8 cellular contexts compared by ENCODE assay signal in genomic region chr16:75304521-75305363, GRCh38. TPM values are rescaled to one million over a fixed set of nuclear protein-coding genes. Genes with fewer than 3 reads are reported as not detected.
DNase-seq lines count a peak whose midpoint lies in the region; ATAC-seq and TF ChIP-seq lines count a peak whose summit lies in the region.

No MANE protein-coding gene starts in this region.

- H3K4me3 Mint-ChIP-seq in activated naive CD4-positive, alpha-beta T cell treated with anti-CD3 and anti-CD28 coated beads for 36 hours, result peak overlapping the region; percentile 36

- peak; percentile 10 for TF ChIP-seq POLR2A in right lobe of liver (IDR thresholded peaks at IDR 0.05)

- WGBS in right lobe of liver (ENCODE audit: insufficient coverage, low coverage, low lambda C conversion rate, missing lambda C conversion rate), result 43% methylated on average over 4 of the region's 4 CpGs

- peak overlapping the region; percentile 88 for H3K27ac Mint-ChIP-seq in activated naive CD4-positive, alpha-beta T cell treated with anti-CD3 and anti-CD28 coated beads for 36 hours

- intact Hi-C loops in activated naive CD4-positive, alpha-beta T cell treated with anti-CD3 and anti-CD28 coated beads for 36 hours (cut with micrococcal nuclease), result loop anchor here (1.0 to 5.0 kb wide), 14 partner anchors 15 to 1888 kb away; partner anchors contain the start of genes ADAT1, BCAR1, CFDP1 and KARS1
- intact Hi-C loops in right lobe of liver (cut with DNase I), result no loop called here

- H3K4me1 ChIP-seq in right lobe of liver (peaks cover 0 to 32% (median 16%) of the 10 kb centered on the region in 4 donors), thoracic aorta (ENCODE audit: control insufficient read depth in 1 of 2, low read depth in 2 of 2) (peaks cover 8 to 34% of the 10 kb centered on the region in 2 donors)

- no peaks in the 10 kb centered on the region for H3K27me3 ChIP-seq in brain microvascular endothelial cell (replicated peaks)
- no peaks in the 10 kb centered on the region for H3K27me3 ChIP-seq in right lobe of liver
- H3K27me3 ChIP-seq in thoracic aorta (replicated peaks; ENCODE audit: insufficient read depth), result no peaks in the 10 kb centered on the region

- DNase-seq in activated naive CD4-positive, alpha-beta T cell treated with anti-CD3 and anti-CD28 coated beads for 36 hours, result peak; percentile 35
- no peak for DNase-seq in activated naive CD4-positive, alpha-beta T cell treated with Interleukin-2 at 50 U/mL for 16 hours
- DNase-seq in brain microvascular endothelial cell (peak; percentile 94), right lobe of liver (peak in 2 of 3 donors; percentile 59 to 70), thoracic aorta (ENCODE audit: low spot score) (peak; percentile 40), NCI-H345 treated with DMSO at 0.1 percent for 48 hours (lab: John Stamatoyannopoulos, UW; ENCODE audit: unreplicated experiment) (no peak), GM10266 (ENCODE audit: extremely low spot score) (no peak)

- H3K9me3 ChIP-seq in right lobe of liver (no peaks in the 10 kb centered on the region), thoracic aorta (no peaks in the 10 kb centered on the region)

- peak; percentile 24 for TF ChIP-seq CTCF in brain microvascular endothelial cell (IDR thresholded peaks at IDR 0.05; ENCODE audit: low read depth, low read length, missing control alignments)
- TF ChIP-seq CTCF in right lobe of liver (IDR thresholded peaks at IDR 0.05), result peak in 1 of 4 donors; percentile 18
- peak; percentile 11 for TF ChIP-seq CTCF in thoracic aorta (IDR thresholded peaks at IDR 0.05)
- no peak for TF ChIP-seq CTCF in GM10266 (IDR thresholded peaks at IDR 0.05; ENCODE audit: control insufficient read depth, insufficient read depth, low read depth, missing control alignments)

- peaks cover 3% of the 10 kb centered on the region for H3K36me3 ChIP-seq in brain microvascular endothelial cell (replicated peaks)
- H3K36me3 ChIP-seq in right lobe of liver, result peaks cover 0 to 8% (median 2%) of the 10 kb centered on the region in 4 donors
- H3K36me3 ChIP-seq in thoracic aorta, result no peaks in the 10 kb centered on the region

- in situ Hi-C loops in brain microvascular endothelial cell (cut with HindIII; ENCODE audit: low pct_ligation_motif_present, low sequenced_read_pairs), result loop anchor here (5.0 kb wide), 1 partner anchor 83 kb away; no protein-coding TSS in a partner anchor

- H3K4me3 ChIP-seq in brain microvascular endothelial cell (ENCODE audit: low read depth, low read length) (no peak overlapping the region), right lobe of liver (no peak overlapping the region), thoracic aorta (peak overlapping the region; percentile 6)

- ATAC-seq in right lobe of liver, result peak in 3 of 4 donors; percentile 8 to 18 (median 10)
- peak; percentile 11 for ATAC-seq in thoracic aorta (ENCODE audit: insufficient number of reproducible peaks, low FRiP score, low read depth)
- ATAC-seq in HG02852 (IDR thresholded peaks at IDR 0.05; ENCODE audit: unreplicated experiment), result no peak

- H3K4me1 Mint-ChIP-seq in activated naive CD4-positive, alpha-beta T cell treated with anti-CD3 and anti-CD28 coated beads for 36 hours (ENCODE audit: low read depth), result peaks cover 29% of the 10 kb centered on the region

- H3K27ac ChIP-seq in brain microvascular endothelial cell, result peak overlapping the region; percentile 96
- peak overlapping the region; percentile 81 to 90 (median 88) for H3K27ac ChIP-seq in right lobe of liver
- H3K27ac ChIP-seq in thoracic aorta, result peak overlapping the region; percentile 84 to 87

- CTCF ChIA-PET in activated naive CD4-positive, alpha-beta T cell treated with anti-CD3 and anti-CD28 coated beads for 36 hours (lab: Charles Lee), result interaction anchor here (4.3 kb wide), 1 partner anchor 70 kb away, joined by 16 read pairs; no protein-coding TSS in a partner anchor

- H3K9me3 Mint-ChIP-seq in activated naive CD4-positive, alpha-beta T cell treated with anti-CD3 and anti-CD28 coated beads for 36 hours, result no peaks in the 10 kb centered on the region

- H3K36me3 Mint-ChIP-seq in activated naive CD4-positive, alpha-beta T cell treated with anti-CD3 and anti-CD28 coated beads for 36 hours (ENCODE audit: low read depth), result peaks cover 37% of the 10 kb centered on the region

- no peaks in the 10 kb centered on the region for H3K27me3 Mint-ChIP-seq in activated naive CD4-positive, alpha-beta T cell treated with anti-CD3 and anti-CD28 coated beads for 36 hours (ENCODE audit: low read depth)

RNA-seq across cellular contexts. Expression of gene BCAR1, which starts 53.3 kb away (rescaled TPM):
- total RNA-seq in activated naive CD4-positive, alpha-beta T cell treated with anti-CD3 and anti-CD28 coated beads for 36 hours, result under 1 TPM; 0.67 to 0.81 TPM
- total RNA-seq in right lobe of liver (100 to 1,000 TPM in 1 of 6 experiments, 10 to 100 TPM in 5; 29.2 to 108 (median 51.2) TPM), thoracic aorta (100 to 1,000 TPM; 116 to 166 TPM)

Comparison
In these comparisons a context has a peak if more than half of its experiments do, and no peak if none do; other contexts are left out.
1. DNase-seq: peak in activated naive CD4-positive, alpha-beta T cell treated with anti-CD3 and anti-CD28 coated beads for 36 hours (single experiment), brain microvascular endothelial cell (single experiment), right lobe of liver (2 of 3) and thoracic aorta (single experiment); none in activated naive CD4-positive, alpha-beta T cell treated with Interleukin-2 at 50 U/mL for 16 hours (single experiment), NCI-H345 treated with DMSO at 0.1 percent for 48 hours (single experiment) and GM10266 (single experiment).
2. RNA of gene BCAR1, which starts 53.3 kb away (total RNA-seq): 116 to 166 TPM in thoracic aorta and 29.2 to 108 TPM in right lobe of liver; 0.67 to 0.81 TPM in activated naive CD4-positive, alpha-beta T cell treated with anti-CD3 and anti-CD28 coated beads for 36 hours; every median in the first group is over 10 times any median in the second.
3. Peak in every context shown above with its lines, with median percentiles within 50 percentile points of each other: H3K27ac ChIP-seq.